In genomic region chr12:91894911-91895310, GRCh38 we compare ENCODE assay signal across 10 cellular contexts.
"Had no signal": no experiment of that assay in that cellular context is flagged by ENCODE, and none has a peak within 500 bp of the region (broad histone marks: within the 10 kb centered on the region; RNA-seq: fewer than 3 reads in every experiment).

No MANE protein-coding gene starts in this region.

- DNase-seq: GM23248, GOT3, H7, H9, HFFc6 had no signal

- H3K9ac ChIP-seq: GM23248 had no signal

- H3K4me3 ChIP-seq: GM23248, GM23338, HAP-1 had no signal

- H3K27ac ChIP-seq: GM23248 had no signal

- H3K27ac Mint-ChIP-seq: GM23338, H9, HFFc6 had no signal

- ATAC-seq: GM23338, HCT116 had no signal

- H3K9me3 ChIP-seq: HAP-1 had no signal

- H2AFZ ChIP-seq: GM23248, GM23338 had no signal

- H3K4me2 ChIP-seq: GM23338 had no signal

- H3K4me3 Mint-ChIP-seq: GM23338, H9, HFFc6 had no signal

- H3K36me3 ChIP-seq: HAP-1 had no signal

- FAIRE-seq: H1, H54 had no signal
